In the genomic region with DNA sequence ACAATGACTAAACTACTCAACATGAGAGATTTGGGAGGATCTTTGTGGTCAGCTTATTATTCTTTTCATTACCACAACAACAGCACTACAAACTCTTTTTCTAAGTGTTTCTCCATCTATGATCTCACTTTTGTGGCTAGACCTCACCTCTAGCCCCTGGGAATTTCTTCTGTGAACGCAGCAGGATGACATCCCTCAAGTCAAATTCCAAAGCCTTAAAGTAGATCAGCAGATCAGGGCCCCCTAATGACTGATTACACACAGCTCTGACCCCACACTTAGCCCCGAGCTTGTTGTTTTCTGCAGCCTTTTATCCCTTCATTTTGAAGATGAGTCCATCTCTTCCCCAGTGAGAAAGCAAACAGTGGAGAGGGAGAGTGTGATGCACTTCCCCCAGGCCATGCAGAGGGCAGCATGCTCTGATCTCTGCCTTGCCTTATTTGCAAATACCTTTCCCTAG, we compare ENCODE assay signal across 16 cellular contexts. TPM values are rescaled to one million over a fixed set of nuclear protein-coding genes. Genes with fewer than 3 reads are reported as not detected.
A peak's percentile ranks its signal among the peaks of the same experiment; 100 is the strongest.
DNase-seq lines count a peak whose midpoint lies in the region; ATAC-seq and TF ChIP-seq lines count a peak whose summit lies in the region.
"Had no signal": no experiment of that assay in that cellular context is flagged by ENCODE, and none has a peak within 500 bp of the region (broad histone marks: within the 10 kb centered on the region; RNA-seq: fewer than 3 reads in every experiment).

No MANE protein-coding gene starts in this region.

- H3K27me3 ChIP-seq in BJ (ENCODE audit: control insufficient read depth, insufficient read depth, low read length) (no peaks in the 10 kb centered on the region), Peyer's patch (no peaks in the 10 kb centered on the region)
- H3K27me3 ChIP-seq: hepatocyte, sigmoid colon, upper lobe of right lung had no signal

- no peak for ATAC-seq in HG03442 (IDR thresholded peaks at IDR 0.05; ENCODE audit: unreplicated experiment)
- ATAC-seq in GM18868 (IDR thresholded peaks at IDR 0.05; ENCODE audit: unreplicated experiment): no peak
- ATAC-seq: upper lobe of right lung had no signal

- peak; percentile 67 for DNase-seq in BJ (ENCODE audit: low read depth)
- peak; percentile 28 for DNase-seq in HS-5 (ENCODE audit: low read depth)
- peak; percentile 60 for DNase-seq in astrocyte of the hippocampus (ENCODE audit: low read depth, low spot score)
- peak; percentile 90 for DNase-seq in kidney tubule cell (ENCODE audit: low spot score)
- DNase-seq in NCI-H1417 (lab: John Stamatoyannopoulos, UW): no peak
- DNase-seq in Peyer's patch: no peak
- DNase-seq: activated CD4-positive, alpha-beta T cell treated with anti-CD3 and anti-CD28 coated beads, Interleukin-2, amount 50 U/mL, for 1 hour; activated naive CD4-positive, alpha-beta T cell treated with anti-CD3 and anti-CD28 coated beads, Interleukin-2, amount 10 ng/mL, durations not matched to agents 7 days and 5 days; CD4-positive, alpha-beta T cell; NCI-H524 treated with DMSO at 0.1 percent for 48 hours; sigmoid colon; SK-N-SH; upper lobe of right lung had no signal

- POLR2A ChIA-PET in BJ (lab: Charles Lee): interaction anchor here (0.7 kb wide), 1 partner anchor 46 kb away, joined by 6 read pairs; no protein-coding TSS in a partner anchor

- no peaks in the 10 kb centered on the region for H3K9me3 ChIP-seq in Peyer's patch
- H3K9me3 ChIP-seq: sigmoid colon, SK-N-SH, upper lobe of right lung had no signal

- peak; percentile 37 for TF ChIP-seq CTCF in BJ (IDR thresholded peaks at IDR 0.05; ENCODE audit: insufficient read depth, low read depth, low read length)
- no peak for TF ChIP-seq CTCF in Peyer's patch (IDR thresholded peaks at IDR 0.05)

- H3K27ac ChIP-seq in Peyer's patch: no peak overlapping the region
- H3K27ac ChIP-seq: hepatocyte, sigmoid colon, upper lobe of right lung had no signal

- H3K36me3 ChIP-seq in BJ (ENCODE audit: control insufficient read depth, insufficient read depth, low read length) (no peaks in the 10 kb centered on the region), Peyer's patch (no peaks in the 10 kb centered on the region)
- H3K36me3 ChIP-seq: sigmoid colon, upper lobe of right lung had no signal

- TF ChIP-seq POLR2A in Peyer's patch (IDR thresholded peaks at IDR 0.05): no peak

- CTCF ChIA-PET in BJ (lab: Yijun Ruan, JAX): interaction anchor here (0.7 to 1.0 kb wide), 5 partner anchors 10 to 540 kb away, joined by 3 to 4 read pairs (median 3); no protein-coding TSS in a partner anchor

- H3K4me3 ChIP-seq in BJ (ENCODE audit: low read depth, low read length) (no peak overlapping the region), Peyer's patch (no peak overlapping the region)
- H3K4me3 ChIP-seq: hepatocyte, sigmoid colon, upper lobe of right lung had no signal

- no peaks in the 10 kb centered on the region for H3K4me1 ChIP-seq in Peyer's patch
- H3K4me1 ChIP-seq: upper lobe of right lung had no signal

RNA-seq across cellular contexts. Expression of gene TFAM, which starts 27.3 kb away (rescaled TPM):
- polyA plus RNA-seq in BJ (2011; rRNA removed): 9.0 and 11.5 TPM in 2 replicates
- 6.4 and 8.1 TPM in 2 replicates for polyA minus RNA-seq in BJ (2011; rRNA and poly(A)+ RNA removed)
- 10 to 100 TPM; 12.8 to 17.0 (median 15.2) TPM for total RNA-seq in Peyer's patch

Comparison
In these comparisons a context has a peak if more than half of its experiments do, and no peak if none do; other contexts are left out.
1. DNase-seq: peak in BJ (single experiment), HS-5 (single experiment), astrocyte of the hippocampus (single experiment) and kidney tubule cell (single experiment); none in NCI-H1417 (0 of 3) and Peyer's patch (0 of 3).